In genomic region chr1:216306830-216307229, GRCh38 we compare ENCODE assay signal across 16 cellular contexts.
"Had no signal": no experiment of that assay in that cellular context is flagged by ENCODE, and none has a peak within 500 bp of the region (broad histone marks: within the 10 kb centered on the region; RNA-seq: fewer than 3 reads in every experiment).

No MANE protein-coding gene starts in this region.

- H3K4me1 ChIP-seq: gastrocnemius medialis, heart right ventricle, left lung, tibial nerve, uterus had no signal

- ATAC-seq: activated CD4-positive, CD25-positive, alpha-beta regulatory T cell treated with anti-CD3 and anti-CD28 coated beads, Interleukin-2, amount 50 U/mL, for 24 hours; gastrocnemius medialis; heart right ventricle; left lung; naive thymus-derived CD8-positive, alpha-beta T cell had no signal

- H3K27me3 ChIP-seq: gastrocnemius medialis, heart right ventricle, left lung, tibial nerve, uterus had no signal

- H3K9me3 ChIP-seq: gastrocnemius medialis, heart right ventricle, left lung, tibial nerve, uterus had no signal

- DNase-seq: activated CD4-positive, alpha-beta T cell treated with anti-CD3 and anti-CD28 coated beads, Interleukin-2, amount 50 U/mL, for 1 hour; activated CD8-positive, alpha-beta memory T cell treated with anti-CD3 and anti-CD28 coated beads for 24 hours; activated naive CD8-positive, alpha-beta T cell treated with anti-CD3 and anti-CD28 coated beads for 36 hours; cortex of kidney; effector CD4-positive, alpha-beta T cell; gastrocnemius medialis; heart right ventricle; left lung; naive thymus-derived CD8-positive, alpha-beta T cell; stimulated activated CD4-positive, alpha-beta T cell treated with anti-CD3 and anti-CD28 coated beads, Interleukin-15, amount 100 ng/mL, for 24 hours; stimulated activated CD4-positive, alpha-beta T cell treated with anti-CD3 and anti-CD28 coated beads, Interleukin-4, amount 100 ng/mL, for 1 hour; stimulated activated naive CD4-positive, alpha-beta T cell treated with Interleukin-2 at 50 U/mL for 16 hours; substantia nigra; uterus had no signal

- H3K36me3 ChIP-seq: gastrocnemius medialis, heart right ventricle, left lung, tibial nerve, uterus had no signal

- H3K27ac ChIP-seq: gastrocnemius medialis, heart right ventricle, left lung, tibial nerve, uterus had no signal

- H3K4me3 ChIP-seq: gastrocnemius medialis, heart right ventricle, left lung, tibial nerve, uterus had no signal
